ENCODE assay signal across 35 cellular contexts in genomic region chr4:3496021-3496420, GRCh38. TPM values are rescaled to one million over a fixed set of nuclear protein-coding genes. Genes with fewer than 3 reads are reported as not detected.
"Had no signal": no experiment of that assay in that cellular context is flagged by ENCODE, and none has a peak within 500 bp of the region (broad histone marks: within the 10 kb centered on the region; RNA-seq: fewer than 3 reads in every experiment).

No MANE protein-coding gene starts in this region.

- H3K27me3 ChIP-seq: gastrocnemius medialis, pancreas had no signal

- H3K36me3 ChIP-seq: transverse colon, upper lobe of right lung, uterus had no signal

- H3K27ac ChIP-seq: dorsolateral prefrontal cortex, epithelial cell of prostate, left lung, lower lobe of right lung, neutrophil, pancreas, suprapubic skin, transverse colon, upper lobe of right lung, uterus had no signal

- H3K9me3 ChIP-seq: gastrocnemius medialis, heart right ventricle, left lung, lower lobe of right lung, neutrophil, pancreas, suprapubic skin, transverse colon, upper lobe of right lung, uterus had no signal

- DNase-seq: dorsolateral prefrontal cortex; effector CD4-positive, alpha-beta T cell; foreskin fibroblast; gastrocnemius medialis; heart right ventricle; hippocampal formation; left cardiac atrium; left lung; lower lobe of right lung; naive thymus-derived CD8-positive, alpha-beta T cell; nephron progenitor cell; retina; stimulated activated CD4-positive, alpha-beta T cell treated with anti-CD3 and anti-CD28 coated beads, Interleukin-12 subunit alpha, Interleukin-12 subunit beta, amount 100 ng/mL, for 4 hours; stimulated activated CD4-positive, alpha-beta T cell treated with anti-CD3 and anti-CD28 coated beads, Interleukin-1b, Interleukin-23, amount 100 ng/mL, for 48 hours; stimulated activated CD4-positive, alpha-beta T cell treated with anti-CD3 and anti-CD28 coated beads, Interleukin-4, amount 100 ng/mL, for 1 hour; stimulated activated CD8-positive, alpha-beta memory T cell treated with anti-CD3 and anti-CD28 coated beads, Interleukin-4, amount 100 ng/mL, for 48 hours; stimulated activated naive CD4-positive, alpha-beta T cell; stimulated activated naive CD8-positive, alpha-beta T cell treated with anti-CD3 and anti-CD28 coated beads, Interleukin-15, amount 100 ng/mL, for 72 hours; transverse colon; upper lobe of right lung; uterus had no signal

- FAIRE-seq: colon, islet of Langerhans, pancreas had no signal

- H3K4me3 ChIP-seq: dorsolateral prefrontal cortex, gastrocnemius medialis, heart right ventricle, left lung, lower lobe of right lung, pancreas, smooth muscle cell, suprapubic skin, transverse colon, upper lobe of right lung, uterus had no signal

- H3K4me1 ChIP-seq: left lung, lower lobe of right lung, pancreas, suprapubic skin, transverse colon, upper lobe of right lung, uterus had no signal

- H3K4me2 ChIP-seq: smooth muscle cell had no signal

- ATAC-seq: esophagus mucosa; gastrocnemius medialis; heart right ventricle; left cardiac atrium; left lung; lower lobe of right lung; naive thymus-derived CD8-positive, alpha-beta T cell; sciatic nerve; stimulated activated naive CD8-positive, alpha-beta T cell treated with anti-CD3 and anti-CD28 coated beads, Interleukin-15, amount 100 ng/mL, for 72 hours; upper lobe of right lung had no signal

RNA-seq across cellular contexts. Expression of gene DOK7, which starts 32.9 kb away (rescaled TPM):
- total RNA-seq: glomerular endothelial cell; mesenteric fat pad; naive thymus-derived CD8-positive, alpha-beta T cell; omental fat pad; sciatic nerve; smooth muscle cell had no signal
- polyA plus RNA-seq: smooth muscle cell had no signal

RNA-seq across cellular contexts. Expression of gene HGFAC, which starts 54.3 kb away (rescaled TPM):
- total RNA-seq: esophagus mucosa; kidney epithelial cell; mesenteric fat pad; naive thymus-derived CD8-positive, alpha-beta T cell; omental fat pad; pulmonary artery endothelial cell; sciatic nerve; suprapubic skin; transverse colon had no signal
- polyA plus RNA-seq: naive thymus-derived CD8-positive, alpha-beta T cell; smooth muscle cell had no signal
